1 cellular context compared by ENCODE assay signal in the genomic region with DNA sequence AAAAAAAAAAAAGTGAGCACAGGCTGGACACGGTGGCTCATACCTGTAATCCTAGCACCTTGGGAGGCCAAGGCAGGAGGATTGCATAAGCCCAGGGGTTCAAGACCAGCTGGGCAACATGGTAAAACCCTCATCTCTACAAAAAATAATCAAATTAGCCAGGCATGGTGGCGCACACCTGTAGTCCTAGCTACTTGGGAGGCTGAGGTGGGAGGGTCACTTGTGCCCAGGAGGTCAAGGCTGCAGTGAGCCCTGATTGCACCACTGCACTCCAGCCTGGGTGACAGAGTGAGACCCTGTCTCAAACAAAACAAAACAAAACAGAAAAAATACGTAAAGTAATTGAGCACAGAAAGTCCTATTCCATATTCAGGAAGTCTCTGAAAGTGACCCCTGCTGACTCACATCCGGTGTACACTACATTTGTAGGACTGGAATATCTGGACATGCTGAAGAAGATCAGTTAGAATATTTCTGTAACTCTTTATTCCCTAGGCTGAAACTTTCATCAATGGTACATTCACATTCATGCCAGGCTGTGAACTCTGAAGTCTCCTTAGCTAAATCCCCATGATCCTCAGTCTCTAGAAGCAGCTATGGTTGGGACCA.
TF ChIP-seq lines count a peak whose summit lies in the region.

No MANE protein-coding gene starts in this region.

TF ChIP-seq in HepG2, 621 proteins besides CTCF, POLR2A, EP300 and RAD21 (continues in another document):
- TF ChIP-seq, protein P1, sequence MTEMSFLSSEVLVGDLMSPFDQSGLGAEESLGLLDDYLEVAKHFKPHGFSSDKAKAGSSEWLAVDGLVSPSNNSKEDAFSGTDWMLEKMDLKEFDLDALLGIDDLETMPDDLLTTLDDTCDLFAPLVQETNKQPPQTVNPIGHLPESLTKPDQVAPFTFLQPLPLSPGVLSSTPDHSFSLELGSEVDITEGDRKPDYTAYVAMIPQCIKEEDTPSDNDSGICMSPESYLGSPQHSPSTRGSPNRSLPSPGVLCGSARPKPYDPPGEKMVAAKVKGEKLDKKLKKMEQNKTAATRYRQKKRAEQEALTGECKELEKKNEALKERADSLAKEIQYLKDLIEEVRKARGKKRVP (CRISPR knock-in tag; IDR thresholded peaks at IDR 0.05) = peak in 1 of 2 experiments; percentile 35; a peak in 1 of 4 replicates
- TF ChIP-seq TBL1XR1 (IDR thresholded peaks at IDR 0.05; ENCODE audit: borderline replicate concordance, low read length, partially characterized antibody) (no peak), XBP1 (CRISPR knock-in tag; IDR thresholded peaks at IDR 0.05) (no peak), NR2F1 (CRISPR knock-in tag; IDR thresholded peaks at IDR 0.05) (peak; percentile 86 to 95), POGZ (CRISPR knock-in tag; IDR thresholded peaks at IDR 0.05) (peak; percentile 67; the same call in 1 of the 2 replicates), NR2F6 (IDR thresholded peaks at IDR 0.05) (peak; percentile 68), NR2F6 (CRISPR knock-in tag; IDR thresholded peaks at IDR 0.05) (peak; percentile 94), ZNF614 (CRISPR knock-in tag; IDR thresholded peaks at IDR 0.05; ENCODE audit: borderline replicate concordance) (no peak), ZNF260 (CRISPR knock-in tag; IDR thresholded peaks at IDR 0.05; ENCODE audit: borderline replicate concordance, low read depth) (no peak), TRIM24 (CRISPR knock-in tag; IDR thresholded peaks at IDR 0.05) (peak; percentile 73; the same call in 1 of the 2 replicates), PITX1 (CRISPR knock-in tag; IDR thresholded peaks at IDR 0.05) (no peak), ZFAT (CRISPR knock-in tag; conservative IDR thresholded peaks at IDR 0.05) (no peak), ZIK1 (CRISPR knock-in tag; IDR thresholded peaks at IDR 0.05; ENCODE audit: borderline replicate concordance, low read depth) (no peak), ZSCAN9 (CRISPR knock-in tag; IDR thresholded peaks at IDR 0.05; ENCODE audit: borderline replicate concordance) (no peak), RFX5 (IDR thresholded peaks at IDR 0.05; ENCODE audit: low read depth, low read length) (no peak), HOXA5 (CRISPR knock-in tag; IDR thresholded peaks at IDR 0.05) (no peak), ZBTB7A (CRISPR knock-in tag; IDR thresholded peaks at IDR 0.05) (no peak), TBX2 (CRISPR knock-in tag; IDR thresholded peaks at IDR 0.05; ENCODE audit: borderline replicate concordance) (no peak), ZNF24 (IDR thresholded peaks at IDR 0.05) (no peak), BORCS8-MEF2B (CRISPR knock-in tag; IDR thresholded peaks at IDR 0.05) (no peak), ADNP (CRISPR knock-in tag; IDR thresholded peaks at IDR 0.05) (0 out of 2 replicates have a peak, but pooled peaks have one; percentile 51), ZNF460 (CRISPR knock-in tag; IDR thresholded peaks at IDR 0.05; ENCODE audit: borderline replicate concordance) (peak; percentile 100), ZNF891 (CRISPR knock-in tag; IDR thresholded peaks at IDR 0.05) (no peak), PHF5A (CRISPR knock-in tag; IDR thresholded peaks at IDR 0.05; ENCODE audit: low read depth, unreplicated experiment) (no peak), ZNF382 (CRISPR knock-in tag; IDR thresholded peaks at IDR 0.05; ENCODE audit: borderline replicate concordance) (no peak), SP5 (CRISPR knock-in tag; IDR thresholded peaks at IDR 0.05; ENCODE audit: borderline replicate concordance, low read depth) (peak; percentile 75), GABPA (IDR thresholded peaks at IDR 0.05; ENCODE audit: low read depth, low read length) (no peak), GABPA (CRISPR knock-in tag; IDR thresholded peaks at IDR 0.05; ENCODE audit: low read depth) (peak; percentile 67), ARHGAP35 (CRISPR knock-in tag; IDR thresholded peaks at IDR 0.05; ENCODE audit: borderline replicate concordance) (no peak), JARID2 (CRISPR knock-in tag; IDR thresholded peaks at IDR 0.05; ENCODE audit: insufficient replicate concordance) (no peak), ZMYM2 (CRISPR knock-in tag; IDR thresholded peaks at IDR 0.05) (peak; percentile 97), ZNF772 (CRISPR knock-in tag; IDR thresholded peaks at IDR 0.05) (no peak), SMARCE1 (IDR thresholded peaks at IDR 0.05; ENCODE audit: borderline replicate concordance) (no peak), HDAC2 (CRISPR knock-in tag; IDR thresholded peaks at IDR 0.05) (0 out of 2 replicates have a peak, but pooled peaks have one; percentile 25)
- TF ChIP-seq, protein P2, sequence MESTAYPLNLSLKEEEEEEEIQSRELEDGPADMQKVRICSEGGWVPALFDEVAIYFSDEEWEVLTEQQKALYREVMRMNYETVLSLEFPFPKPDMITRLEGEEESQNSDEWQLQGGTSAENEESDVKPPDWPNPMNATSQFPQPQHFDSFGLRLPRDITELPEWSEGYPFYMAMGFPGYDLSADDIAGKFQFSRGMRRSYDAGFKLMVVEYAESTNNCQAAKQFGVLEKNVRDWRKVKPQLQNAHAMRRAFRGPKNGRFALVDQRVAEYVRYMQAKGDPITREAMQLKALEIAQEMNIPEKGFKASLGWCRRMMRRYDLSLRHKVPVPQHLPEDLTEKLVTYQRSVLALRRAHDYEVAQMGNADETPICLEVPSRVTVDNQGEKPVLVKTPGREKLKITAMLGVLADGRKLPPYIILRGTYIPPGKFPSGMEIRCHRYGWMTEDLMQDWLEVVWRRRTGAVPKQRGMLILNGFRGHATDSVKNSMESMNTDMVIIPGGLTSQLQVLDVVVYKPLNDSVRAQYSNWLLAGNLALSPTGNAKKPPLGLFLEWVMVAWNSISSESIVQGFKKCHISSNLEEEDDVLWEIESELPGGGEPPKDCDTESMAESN (CRISPR knock-in tag; conservative IDR thresholded peaks at IDR 0.05) = no peak; the same call in 1 of the 2 replicates
- TF ChIP-seq, protein P3, sequence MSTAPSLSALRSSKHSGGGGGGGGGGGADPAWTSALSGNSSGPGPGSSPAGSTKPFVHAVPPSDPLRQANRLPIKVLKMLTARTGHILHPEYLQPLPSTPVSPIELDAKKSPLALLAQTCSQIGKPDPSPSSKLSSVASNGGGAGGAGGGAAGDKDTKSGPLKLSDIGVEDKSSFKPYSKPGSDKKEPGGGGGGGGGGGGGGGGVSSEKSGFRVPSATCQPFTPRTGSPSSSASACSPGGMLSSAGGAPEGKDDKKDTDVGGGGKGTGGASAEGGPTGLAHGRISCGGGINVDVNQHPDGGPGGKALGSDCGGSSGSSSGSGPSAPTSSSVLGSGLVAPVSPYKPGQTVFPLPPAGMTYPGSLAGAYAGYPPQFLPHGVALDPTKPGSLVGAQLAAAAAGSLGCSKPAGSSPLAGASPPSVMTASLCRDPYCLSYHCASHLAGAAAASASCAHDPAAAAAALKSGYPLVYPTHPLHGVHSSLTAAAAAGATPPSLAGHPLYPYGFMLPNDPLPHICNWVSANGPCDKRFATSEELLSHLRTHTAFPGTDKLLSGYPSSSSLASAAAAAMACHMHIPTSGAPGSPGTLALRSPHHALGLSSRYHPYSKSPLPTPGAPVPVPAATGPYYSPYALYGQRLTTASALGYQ (CRISPR knock-in tag; IDR thresholded peaks at IDR 0.05) = no peak
- TF ChIP-seq, protein P4, sequence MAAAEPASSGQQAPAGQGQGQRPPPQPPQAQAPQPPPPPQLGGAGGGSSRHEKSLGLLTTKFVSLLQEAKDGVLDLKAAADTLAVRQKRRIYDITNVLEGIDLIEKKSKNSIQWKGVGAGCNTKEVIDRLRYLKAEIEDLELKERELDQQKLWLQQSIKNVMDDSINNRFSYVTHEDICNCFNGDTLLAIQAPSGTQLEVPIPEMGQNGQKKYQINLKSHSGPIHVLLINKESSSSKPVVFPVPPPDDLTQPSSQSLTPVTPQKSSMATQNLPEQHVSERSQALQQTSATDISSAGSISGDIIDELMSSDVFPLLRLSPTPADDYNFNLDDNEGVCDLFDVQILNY (CRISPR knock-in tag; conservative IDR thresholded peaks at IDR 0.05) = no peak
- TF ChIP-seq, protein P5, sequence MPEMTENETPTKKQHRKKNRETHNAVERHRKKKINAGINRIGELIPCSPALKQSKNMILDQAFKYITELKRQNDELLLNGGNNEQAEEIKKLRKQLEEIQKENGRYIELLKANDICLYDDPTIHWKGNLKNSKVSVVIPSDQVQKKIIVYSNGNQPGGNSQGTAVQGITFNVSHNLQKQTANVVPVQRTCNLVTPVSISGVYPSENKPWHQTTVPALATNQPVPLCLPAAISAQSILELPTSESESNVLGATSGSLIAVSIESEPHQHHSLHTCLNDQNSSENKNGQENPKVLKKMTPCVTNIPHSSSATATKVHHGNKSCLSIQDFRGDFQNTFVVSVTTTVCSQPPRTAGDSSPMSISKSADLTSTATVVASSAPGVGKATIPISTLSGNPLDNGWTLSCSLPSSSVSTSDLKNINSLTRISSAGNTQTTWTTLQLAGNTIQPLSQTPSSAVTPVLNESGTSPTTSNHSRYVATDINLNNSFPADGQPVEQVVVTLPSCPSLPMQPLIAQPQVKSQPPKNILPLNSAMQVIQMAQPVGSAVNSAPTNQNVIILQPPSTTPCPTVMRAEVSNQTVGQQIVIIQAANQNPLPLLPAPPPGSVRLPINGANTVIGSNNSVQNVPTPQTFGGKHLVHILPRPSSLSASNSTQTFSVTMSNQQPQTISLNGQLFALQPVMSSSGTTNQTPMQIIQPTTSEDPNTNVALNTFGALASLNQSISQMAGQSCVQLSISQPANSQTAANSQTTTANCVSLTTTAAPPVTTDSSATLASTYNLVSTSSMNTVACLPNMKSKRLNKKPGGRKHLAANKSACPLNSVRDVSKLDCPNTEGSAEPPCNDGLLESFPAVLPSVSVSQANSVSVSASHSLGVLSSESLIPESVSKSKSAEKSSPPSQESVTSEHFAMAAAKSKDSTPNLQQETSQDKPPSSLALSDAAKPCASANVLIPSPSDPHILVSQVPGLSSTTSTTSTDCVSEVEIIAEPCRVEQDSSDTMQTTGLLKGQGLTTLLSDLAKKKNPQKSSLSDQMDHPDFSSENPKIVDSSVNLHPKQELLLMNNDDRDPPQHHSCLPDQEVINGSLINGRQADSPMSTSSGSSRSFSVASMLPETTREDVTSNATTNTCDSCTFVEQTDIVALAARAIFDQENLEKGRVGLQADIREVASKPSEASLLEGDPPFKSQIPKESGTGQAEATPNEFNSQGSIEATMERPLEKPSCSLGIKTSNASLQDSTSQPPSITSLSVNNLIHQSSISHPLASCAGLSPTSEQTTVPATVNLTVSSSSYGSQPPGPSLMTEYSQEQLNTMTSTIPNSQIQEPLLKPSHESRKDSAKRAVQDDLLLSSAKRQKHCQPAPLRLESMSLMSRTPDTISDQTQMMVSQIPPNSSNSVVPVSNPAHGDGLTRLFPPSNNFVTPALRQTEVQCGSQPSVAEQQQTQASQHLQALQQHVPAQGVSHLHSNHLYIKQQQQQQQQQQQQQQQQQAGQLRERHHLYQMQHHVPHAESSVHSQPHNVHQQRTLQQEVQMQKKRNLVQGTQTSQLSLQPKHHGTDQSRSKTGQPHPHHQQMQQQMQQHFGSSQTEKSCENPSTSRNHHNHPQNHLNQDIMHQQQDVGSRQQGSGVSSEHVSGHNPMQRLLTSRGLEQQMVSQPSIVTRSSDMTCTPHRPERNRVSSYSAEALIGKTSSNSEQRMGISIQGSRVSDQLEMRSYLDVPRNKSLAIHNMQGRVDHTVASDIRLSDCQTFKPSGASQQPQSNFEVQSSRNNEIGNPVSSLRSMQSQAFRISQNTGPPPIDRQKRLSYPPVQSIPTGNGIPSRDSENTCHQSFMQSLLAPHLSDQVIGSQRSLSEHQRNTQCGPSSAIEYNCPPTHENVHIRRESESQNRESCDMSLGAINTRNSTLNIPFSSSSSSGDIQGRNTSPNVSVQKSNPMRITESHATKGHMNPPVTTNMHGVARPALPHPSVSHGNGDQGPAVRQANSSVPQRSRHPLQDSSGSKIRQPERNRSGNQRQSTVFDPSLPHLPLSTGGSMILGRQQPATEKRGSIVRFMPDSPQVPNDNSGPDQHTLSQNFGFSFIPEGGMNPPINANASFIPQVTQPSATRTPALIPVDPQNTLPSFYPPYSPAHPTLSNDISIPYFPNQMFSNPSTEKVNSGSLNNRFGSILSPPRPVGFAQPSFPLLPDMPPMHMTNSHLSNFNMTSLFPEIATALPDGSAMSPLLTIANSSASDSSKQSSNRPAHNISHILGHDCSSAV (CRISPR knock-in tag; IDR thresholded peaks at IDR 0.05; ENCODE audit: borderline replicate concordance) = no peak
- TF ChIP-seq, protein P6, sequence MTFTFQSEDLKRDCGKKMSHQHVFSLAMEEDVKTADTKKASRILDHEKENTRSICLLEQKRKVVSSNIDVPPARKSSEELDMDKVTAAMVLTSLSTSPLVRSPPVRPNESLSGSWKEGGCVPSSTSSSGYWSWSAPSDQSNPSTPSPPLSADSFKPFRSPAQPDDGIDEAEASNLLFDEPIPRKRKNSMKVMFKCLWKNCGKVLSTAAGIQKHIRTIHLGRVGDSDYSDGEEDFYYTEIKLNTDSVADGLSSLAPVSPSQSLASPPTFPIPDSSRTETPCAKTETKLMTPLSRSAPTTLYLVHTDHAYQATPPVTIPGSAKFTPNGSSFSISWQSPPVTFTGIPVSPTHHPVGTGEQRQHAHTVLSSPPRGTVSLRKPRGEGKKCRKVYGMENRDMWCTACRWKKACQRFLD (CRISPR knock-in tag; IDR thresholded peaks at IDR 0.05; ENCODE audit: borderline replicate concordance) = no peak
- TF ChIP-seq, protein P7, sequence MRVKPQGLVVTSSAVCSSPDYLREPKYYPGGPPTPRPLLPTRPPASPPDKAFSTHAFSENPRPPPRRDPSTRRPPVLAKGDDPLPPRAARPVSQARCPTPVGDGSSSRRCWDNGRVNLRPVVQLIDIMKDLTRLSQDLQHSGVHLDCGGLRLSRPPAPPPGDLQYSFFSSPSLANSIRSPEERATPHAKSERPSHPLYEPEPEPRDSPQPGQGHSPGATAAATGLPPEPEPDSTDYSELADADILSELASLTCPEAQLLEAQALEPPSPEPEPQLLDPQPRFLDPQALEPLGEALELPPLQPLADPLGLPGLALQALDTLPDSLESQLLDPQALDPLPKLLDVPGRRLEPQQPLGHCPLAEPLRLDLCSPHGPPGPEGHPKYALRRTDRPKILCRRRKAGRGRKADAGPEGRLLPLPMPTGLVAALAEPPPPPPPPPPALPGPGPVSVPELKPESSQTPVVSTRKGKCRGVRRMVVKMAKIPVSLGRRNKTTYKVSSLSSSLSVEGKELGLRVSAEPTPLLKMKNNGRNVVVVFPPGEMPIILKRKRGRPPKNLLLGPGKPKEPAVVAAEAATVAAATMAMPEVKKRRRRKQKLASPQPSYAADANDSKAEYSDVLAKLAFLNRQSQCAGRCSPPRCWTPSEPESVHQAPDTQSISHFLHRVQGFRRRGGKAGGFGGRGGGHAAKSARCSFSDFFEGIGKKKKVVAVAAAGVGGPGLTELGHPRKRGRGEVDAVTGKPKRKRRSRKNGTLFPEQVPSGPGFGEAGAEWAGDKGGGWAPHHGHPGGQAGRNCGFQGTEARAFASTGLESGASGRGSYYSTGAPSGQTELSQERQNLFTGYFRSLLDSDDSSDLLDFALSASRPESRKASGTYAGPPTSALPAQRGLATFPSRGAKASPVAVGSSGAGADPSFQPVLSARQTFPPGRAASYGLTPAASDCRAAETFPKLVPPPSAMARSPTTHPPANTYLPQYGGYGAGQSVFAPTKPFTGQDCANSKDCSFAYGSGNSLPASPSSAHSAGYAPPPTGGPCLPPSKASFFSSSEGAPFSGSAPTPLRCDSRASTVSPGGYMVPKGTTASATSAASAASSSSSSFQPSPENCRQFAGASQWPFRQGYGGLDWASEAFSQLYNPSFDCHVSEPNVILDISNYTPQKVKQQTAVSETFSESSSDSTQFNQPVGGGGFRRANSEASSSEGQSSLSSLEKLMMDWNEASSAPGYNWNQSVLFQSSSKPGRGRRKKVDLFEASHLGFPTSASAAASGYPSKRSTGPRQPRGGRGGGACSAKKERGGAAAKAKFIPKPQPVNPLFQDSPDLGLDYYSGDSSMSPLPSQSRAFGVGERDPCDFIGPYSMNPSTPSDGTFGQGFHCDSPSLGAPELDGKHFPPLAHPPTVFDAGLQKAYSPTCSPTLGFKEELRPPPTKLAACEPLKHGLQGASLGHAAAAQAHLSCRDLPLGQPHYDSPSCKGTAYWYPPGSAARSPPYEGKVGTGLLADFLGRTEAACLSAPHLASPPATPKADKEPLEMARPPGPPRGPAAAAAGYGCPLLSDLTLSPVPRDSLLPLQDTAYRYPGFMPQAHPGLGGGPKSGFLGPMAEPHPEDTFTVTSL (CRISPR knock-in tag; IDR thresholded peaks at IDR 0.05; ENCODE audit: borderline replicate concordance) = peak; percentile 53; the same call in 1 of the 2 replicates
